Comparison of ENCODE assay signal across 1 cellular context in genomic region chr17:75049057-75049456, GRCh38.
TF ChIP-seq lines count a peak whose summit lies in the region.

No MANE protein-coding gene starts in this region.

TF ChIP-seq in H1, 55 proteins besides CTCF, POLR2A, EP300 and RAD21:
- no peak for TF ChIP-seq EZH2 (IDR thresholded peaks at IDR 0.05; ENCODE audit: low read depth, low read length, severe bottlenecking)
- TF ChIP-seq CREB1 (IDR thresholded peaks at IDR 0.05): no peak
- no peak for TF ChIP-seq TAF7 (optimal IDR thresholded peaks at IDR 0.05; ENCODE audit: borderline replicate concordance, low read depth, low read length)
- TF ChIP-seq JUN (IDR thresholded peaks at IDR 0.05; ENCODE audit: low read depth, low read length): no peak
- TF ChIP-seq RNF2 (IDR thresholded peaks at IDR 0.05; ENCODE audit: borderline replicate concordance, low read depth, low read length, missing control alignments, poor library complexity, severe bottlenecking): no peak
- TF ChIP-seq SIN3A (conservative IDR thresholded peaks at IDR 0.05 in 1 of 2, IDR thresholded peaks at IDR 0.05 in 1 of 2; ENCODE audit: low read depth in 1 of 2, low read length in 2 of 2): no peak
- TF ChIP-seq POLR2AphosphoS5 (IDR thresholded peaks at IDR 0.05; ENCODE audit: low read depth, low read length): no peak
- TF ChIP-seq SIX5 (IDR thresholded peaks at IDR 0.05; ENCODE audit: low read depth, low read length): no peak
- TF ChIP-seq EGR1 (IDR thresholded peaks at IDR 0.05; ENCODE audit: borderline replicate concordance, low read depth, low read length): no peak
- TF ChIP-seq TBP (IDR thresholded peaks at IDR 0.05; ENCODE audit: low read depth, low read length): no peak
- TF ChIP-seq TAF1 (IDR thresholded peaks at IDR 0.05; ENCODE audit: low read depth, low read length): no peak
- TF ChIP-seq GTF2F1 (IDR thresholded peaks at IDR 0.05; ENCODE audit: borderline replicate concordance, low read depth, low read length): no peak
- no peak for TF ChIP-seq GABPA (IDR thresholded peaks at IDR 0.05; ENCODE audit: borderline replicate concordance, insufficient read depth, low read length)
- TF ChIP-seq ZNF274 (IDR thresholded peaks at IDR 0.05; ENCODE audit: borderline replicate concordance, extremely low read depth, low read length): no peak
- TF ChIP-seq TEAD4 (IDR thresholded peaks at IDR 0.05; ENCODE audit: low read depth, low read length): no peak
- TF ChIP-seq KDM1A (IDR thresholded peaks at IDR 0.05; ENCODE audit: borderline replicate concordance, low read length): no peak
- no peak for TF ChIP-seq MAFK (IDR thresholded peaks at IDR 0.05; ENCODE audit: low read depth, low read length)
- no peak for TF ChIP-seq SP4 (IDR thresholded peaks at IDR 0.05; ENCODE audit: low read length)
- TF ChIP-seq CEBPB (IDR thresholded peaks at IDR 0.05; ENCODE audit: low read depth, low read length): no peak
